Comparison of ENCODE assay signal across 1 cellular context in genomic region chr5:163189023-163189553, GRCh38.
TF ChIP-seq lines count a peak whose summit lies in the region.

No MANE protein-coding gene starts in this region.

TF ChIP-seq in SK-N-SH treated with all-trans-retinoic acid at 6 μM for 48 hours, 23 proteins besides CTCF, POLR2A, EP300 and RAD21 (continued from another document):
- no peak for TF ChIP-seq TSHZ2 (CRISPR knock-in tag; IDR thresholded peaks at IDR 0.05)
- no peak for TF ChIP-seq OSR1 (CRISPR knock-in tag; IDR thresholded peaks at IDR 0.05)
